In the genomic region with DNA sequence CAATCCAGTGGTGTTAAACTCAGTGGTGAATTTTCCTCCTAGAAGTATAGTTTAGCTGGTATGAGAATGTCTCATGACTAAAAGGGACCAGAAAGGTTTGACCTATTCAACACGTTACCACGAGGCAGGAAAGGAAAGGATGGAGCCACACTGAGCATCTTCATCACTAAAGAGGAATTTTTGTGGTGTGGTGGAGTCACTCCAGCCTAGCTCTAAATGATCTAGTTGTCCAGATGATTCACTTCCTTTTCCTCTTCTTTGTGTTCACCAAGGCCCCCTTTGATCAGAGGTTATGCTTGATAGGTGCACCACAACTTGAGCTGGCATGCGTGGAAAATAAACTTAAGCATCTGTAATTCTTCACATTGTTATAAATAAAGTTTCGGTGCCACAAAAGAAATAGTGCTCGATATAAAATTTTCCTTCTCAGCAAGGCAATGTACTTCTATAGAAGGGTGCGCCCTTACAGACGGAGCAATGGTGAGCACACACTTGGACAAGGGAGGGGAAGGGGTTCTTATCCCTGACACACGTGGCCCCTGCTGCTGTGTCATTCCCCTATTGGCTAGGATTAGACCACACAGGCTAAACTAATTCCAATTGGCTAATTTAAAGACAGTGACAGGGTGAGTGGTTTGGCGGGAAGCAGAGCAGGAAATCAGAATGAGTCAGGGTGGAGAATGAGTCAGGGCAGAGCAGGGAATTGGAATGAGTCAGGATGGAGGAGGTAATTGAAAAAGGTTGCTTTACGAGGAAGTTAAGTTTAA, we compare ENCODE assay signal across 10 cellular contexts.
DNase-seq lines count a peak whose midpoint lies in the region; ATAC-seq and TF ChIP-seq lines count a peak whose summit lies in the region.
"Had no signal": no experiment of that assay in that cellular context is flagged by ENCODE, and none has a peak within 500 bp of the region (broad histone marks: within the 10 kb centered on the region; RNA-seq: fewer than 3 reads in every experiment).

No MANE protein-coding gene starts in this region.

- DNase-seq in BJ (ENCODE audit: low read depth) (peak; percentile 82), islet precursor cell (peak; percentile 96), BE2C (no peak), C1 segment of cervical spinal cord (lab: John Stamatoyannopoulos, UW) (no peak)
- no peak for DNase-seq in activated T-helper 1 cell treated with anti-CD3 and anti-CD28 coated beads, Interleukin-12 subunit alpha, Interleukin-12 subunit beta, Interleukin-2, Interleukin-4 antibody, amounts not matched to agents 30 ng/mL and 10 ng/mL and 1 ng/mL, durations not matched to agents 14 hours and 24 hours and 36 hours (ENCODE audit: low spot score)
- DNase-seq: effector CD4-positive, alpha-beta T cell; NCI-H1417 treated with DMSO at 0.1 percent for 48 hours had no signal

- peaks cover 6% of the 10 kb centered on the region for H3K9me3 Mint-ChIP-seq in activated T-helper 1 cell treated with anti-CD3 and anti-CD28 coated beads, Interleukin-12 subunit alpha, Interleukin-12 subunit beta, Interleukin-2, Interleukin-4 antibody, amounts not matched to agents 30 ng/mL and 10 ng/mL and 1 ng/mL, durations not matched to agents 14 hours and 24 hours and 36 hours

- H3K9me3 ChIP-seq in HUES48 (ENCODE audit: control insufficient read depth, insufficient read depth, low read length) = no peaks in the 10 kb centered on the region
- no peaks in the 10 kb centered on the region for H3K9me3 ChIP-seq in BE2C

- intact Hi-C loops in activated T-helper 1 cell treated with anti-CD3 and anti-CD28 coated beads, Interleukin-12 subunit alpha, Interleukin-12 subunit beta, Interleukin-2, Interleukin-4 antibody, amounts not matched to agents 30 ng/mL and 10 ng/mL and 1 ng/mL, durations not matched to agents 14 hours and 24 hours and 36 hours (cut with micrococcal nuclease) = no loop called here

- H3K4me3 Mint-ChIP-seq in activated T-helper 1 cell treated with anti-CD3 and anti-CD28 coated beads, Interleukin-12 subunit alpha, Interleukin-12 subunit beta, Interleukin-2, Interleukin-4 antibody, amounts not matched to agents 30 ng/mL and 10 ng/mL and 1 ng/mL, durations not matched to agents 14 hours and 24 hours and 36 hours = no peak overlapping the region

- peak overlapping the region; percentile 80 for H3K27ac ChIP-seq in HUES48 (ENCODE audit: low read depth, low read length)

- H3K36me3 Mint-ChIP-seq in activated T-helper 1 cell treated with anti-CD3 and anti-CD28 coated beads, Interleukin-12 subunit alpha, Interleukin-12 subunit beta, Interleukin-2, Interleukin-4 antibody, amounts not matched to agents 30 ng/mL and 10 ng/mL and 1 ng/mL, durations not matched to agents 14 hours and 24 hours and 36 hours (ENCODE audit: low read depth) = no peaks in the 10 kb centered on the region

- CTCF ChIA-PET in BJ (lab: Yijun Ruan, JAX) = interaction anchor here (1.0 to 1.4 kb wide), 3 partner anchors 59 to 955 kb away, joined by 3 to 4 read pairs (median 4); no protein-coding TSS in a partner anchor

- peaks cover 6% of the 10 kb centered on the region for H3K4me1 Mint-ChIP-seq in activated T-helper 1 cell treated with anti-CD3 and anti-CD28 coated beads, Interleukin-12 subunit alpha, Interleukin-12 subunit beta, Interleukin-2, Interleukin-4 antibody, amounts not matched to agents 30 ng/mL and 10 ng/mL and 1 ng/mL, durations not matched to agents 14 hours and 24 hours and 36 hours (ENCODE audit: low read depth)

- no peaks in the 10 kb centered on the region for H3K27me3 ChIP-seq in BJ (ENCODE audit: control insufficient read depth, insufficient read depth, low read length)
- no peaks in the 10 kb centered on the region for H3K27me3 ChIP-seq in HUES48 (ENCODE audit: control insufficient read depth, insufficient read depth, low read length)
- H3K27me3 ChIP-seq in BE2C = no peaks in the 10 kb centered on the region

- TF ChIP-seq CTCF in BJ (IDR thresholded peaks at IDR 0.05; ENCODE audit: insufficient read depth, low read depth, low read length) (no peak), BE2C (IDR thresholded peaks at IDR 0.05; ENCODE audit: low read depth, low read length) (no peak)

- no peaks in the 10 kb centered on the region for H3K36me3 ChIP-seq in BJ (ENCODE audit: control insufficient read depth, insufficient read depth, low read length)
- H3K36me3 ChIP-seq in HUES48 (ENCODE audit: control insufficient read depth, insufficient read depth, low read length) = no peaks in the 10 kb centered on the region
- H3K36me3 ChIP-seq in BE2C = no peaks in the 10 kb centered on the region

- H3K4me1 ChIP-seq in HUES48 (ENCODE audit: control insufficient read depth, insufficient read depth, low read length) (peaks cover 10% of the 10 kb centered on the region), BE2C (0 out of 2 replicates have a peak, but pooled peaks cover 2% of the 10 kb centered on the region)

- ATAC-seq in HG02588 (IDR thresholded peaks at IDR 0.05; ENCODE audit: unreplicated experiment) = no peak
- no peak for ATAC-seq in GM18502 (IDR thresholded peaks at IDR 0.05; ENCODE audit: poor library complexity, unreplicated experiment)

- peak overlapping the region; percentile 22 for H3K27ac Mint-ChIP-seq in activated T-helper 1 cell treated with anti-CD3 and anti-CD28 coated beads, Interleukin-12 subunit alpha, Interleukin-12 subunit beta, Interleukin-2, Interleukin-4 antibody, amounts not matched to agents 30 ng/mL and 10 ng/mL and 1 ng/mL, durations not matched to agents 14 hours and 24 hours and 36 hours

- H3K4me3 ChIP-seq in BJ (ENCODE audit: low read depth, low read length) (no peak overlapping the region), HUES48 (ENCODE audit: low read depth, low read length) (no peak overlapping the region), BE2C (ENCODE audit: low read depth, low read length) (no peak overlapping the region)

- no peak overlapping the region for H3K9ac ChIP-seq in HUES48 (ENCODE audit: low read depth, low read length)

- POLR2A ChIA-PET in BJ (lab: Charles Lee) = no interaction called here

- H3K27me3 Mint-ChIP-seq in activated T-helper 1 cell treated with anti-CD3 and anti-CD28 coated beads, Interleukin-12 subunit alpha, Interleukin-12 subunit beta, Interleukin-2, Interleukin-4 antibody, amounts not matched to agents 30 ng/mL and 10 ng/mL and 1 ng/mL, durations not matched to agents 14 hours and 24 hours and 36 hours (ENCODE audit: insufficient read depth) = no peaks in the 10 kb centered on the region

Comparison
In these comparisons a context has a peak if more than half of its experiments do, and no peak if none do; other contexts are left out.
1. DNase-seq: peak in BJ (single experiment) and islet precursor cell (single experiment); none in activated T-helper 1 cell treated with anti-CD3 and anti-CD28 coated beads, Interleukin-12 subunit alpha, Interleukin-12 subunit beta, Interleukin-2, Interleukin-4 antibody, amounts not matched to agents 30 ng/mL and 10 ng/mL and 1 ng/mL, durations not matched to agents 14 hours and 24 hours and 36 hours (single experiment), BE2C (single experiment) and C1 segment of cervical spinal cord (0 of 14).